13 cellular contexts compared by ENCODE assay signal in genomic region chr9:130328349-130328801, GRCh38.
DNase-seq lines count a peak whose midpoint lies in the region; ATAC-seq and TF ChIP-seq lines count a peak whose summit lies in the region.
"Had no signal": no experiment of that assay in that cellular context is flagged by ENCODE, and none has a peak within 500 bp of the region (broad histone marks: within the 10 kb centered on the region; RNA-seq: fewer than 3 reads in every experiment).

No MANE protein-coding gene starts in this region.

- peak overlapping the region; percentile 58 for H3K4me3 ChIP-seq in BE2C (ENCODE audit: low read depth, low read length)
- no peak overlapping the region for H3K4me3 ChIP-seq in prostate gland

- intact Hi-C loops in left cardiac atrium (cut with DNase I) (no loop called here), prostate gland (cut with DNase I) (loop anchor here (5.0 kb wide), 1 partner anchor 41 kb away; no protein-coding TSS in a partner anchor)

- peak overlapping the region; percentile 64 to 73 for H3K27ac ChIP-seq in prostate gland

- 27% methylated on average over 15 of the region's 15 CpGs for WGBS in prostate gland

- DNase-seq in BE2C (peak; percentile 45), NCI-H69 (lab: John Stamatoyannopoulos, UW) (peak; percentile 37), left cardiac atrium (peak; percentile 48), prostate gland (ENCODE audit: low spot score) (no peak), COLO829 (ENCODE audit: low spot score) (no peak), NCI-H146 (lab: John Stamatoyannopoulos, UW) (no peak)
- no peak for DNase-seq in activated naive CD4-positive, alpha-beta T cell (lab: John Stamatoyannopoulos, UW)
- DNase-seq: activated CD4-positive, alpha-beta T cell treated with anti-CD3 and anti-CD28 coated beads, Interleukin-2, amount 50 U/mL, for 48 hours; activated naive CD8-positive, alpha-beta T cell treated with anti-CD3 and anti-CD28 coated beads for 36 hours; C1 segment of cervical spinal cord; kidney glomerular epithelial cell; NCI-H2227 treated with DMSO at 0.1 percent for 48 hours had no signal

- H3K9me3 ChIP-seq in BE2C, result no peaks in the 10 kb centered on the region
- H3K9me3 ChIP-seq in prostate gland, result no peaks in the 10 kb centered on the region

- no peaks in the 10 kb centered on the region for H3K27me3 ChIP-seq in BE2C
- H3K27me3 ChIP-seq in prostate gland (replicated peaks; ENCODE audit: insufficient read depth), result peaks cover 3% of the 10 kb centered on the region

- ATAC-seq in left cardiac atrium, result peak; percentile 36 to 42
- no peak for ATAC-seq in HG03342 (IDR thresholded peaks at IDR 0.05; ENCODE audit: unreplicated experiment)

- H3K36me3 ChIP-seq in BE2C, result no peaks in the 10 kb centered on the region
- no peaks in the 10 kb centered on the region for H3K36me3 ChIP-seq in prostate gland

- H3K4me1 ChIP-seq in BE2C, result peaks cover 34% of the 10 kb centered on the region
- H3K4me1 ChIP-seq in prostate gland (replicated peaks), result no peaks in the 10 kb centered on the region

- TF ChIP-seq CTCF in BE2C (IDR thresholded peaks at IDR 0.05; ENCODE audit: low read depth, low read length) (no peak), prostate gland (IDR thresholded peaks at IDR 0.05) (no peak)

- TF ChIP-seq POLR2A in prostate gland (IDR thresholded peaks at IDR 0.05), result no peak

Comparison
In these comparisons a context has a peak if more than half of its experiments do, and no peak if none do; other contexts are left out.
1. DNase-seq: peak in BE2C (single experiment), NCI-H69 (single experiment) and left cardiac atrium (single experiment); none in prostate gland (single experiment), COLO829 (single experiment), activated naive CD4-positive, alpha-beta T cell (0 of 4) and NCI-H146 (single experiment).